Comparison of ENCODE assay signal across 14 cellular contexts in the genomic region with DNA sequence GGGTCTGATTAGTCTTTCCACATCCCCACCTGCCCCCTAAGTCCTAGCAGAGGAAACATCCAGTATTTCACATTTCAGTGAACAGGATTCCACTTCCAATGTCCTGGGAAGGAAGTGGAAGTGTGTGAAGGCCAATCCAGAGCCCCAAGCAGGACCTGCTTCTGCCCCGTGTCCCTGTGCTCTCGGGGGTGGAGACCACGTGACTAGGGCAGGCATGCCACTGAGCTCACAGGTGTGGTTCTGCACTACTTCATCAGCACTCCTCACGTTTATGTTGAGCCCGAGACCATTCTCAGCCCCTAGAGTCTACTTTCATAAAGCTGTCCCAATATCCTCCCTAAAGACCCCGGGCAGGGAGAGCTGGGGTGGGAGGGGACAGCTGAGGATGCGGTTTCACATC.
DNase-seq lines count a peak whose midpoint lies in the region; ATAC-seq, FAIRE-seq and TF ChIP-seq lines count a peak whose summit lies in the region.
"Had no signal": no experiment of that assay in that cellular context is flagged by ENCODE, and none has a peak within 500 bp of the region (broad histone marks: within the 10 kb centered on the region; RNA-seq: fewer than 3 reads in every experiment).

No MANE protein-coding gene starts in this region.

- CTCF ChIA-PET in K562 (lab: Yijun Ruan, JAX; ENCODE audit: low intra/inter-chr PET ratio), result no interaction called here

- peaks cover 45% of the 10 kb centered on the region for H3K4me1 Mint-ChIP-seq in GM23338
- H3K4me1 Mint-ChIP-seq: CD4-positive, alpha-beta memory T cell had no signal

- TF ChIP-seq POLR2A in K562 (conservative IDR thresholded peaks at IDR 0.05), result no peak
- TF ChIP-seq POLR2A in spleen (IDR thresholded peaks at IDR 0.05), result no peak
- no peak for TF ChIP-seq POLR2A in stomach (IDR thresholded peaks at IDR 0.05)

- H3K9me3 ChIP-seq in K562 (replicated peaks; ENCODE audit: control insufficient read depth, insufficient read depth, low read depth, low read length) (no peaks in the 10 kb centered on the region), spleen (no peaks in the 10 kb centered on the region), stomach (no peaks in the 10 kb centered on the region)
- H3K9me3 ChIP-seq: BLaER1 had no signal

- H3K27ac Mint-ChIP-seq in GM23338, result peak overlapping the region; percentile 90; the same call in 1 of the 2 replicates
- H3K27ac Mint-ChIP-seq: CD4-positive, alpha-beta memory T cell had no signal

- H4K20me1 ChIP-seq in GM23338 (replicated peaks; ENCODE audit: insufficient read depth), result no peaks in the 10 kb centered on the region; the same call in 1 of the 2 replicates
- peaks cover 18% of the 10 kb centered on the region; the same call in 1 of the 2 replicates for H4K20me1 ChIP-seq in K562 (replicated peaks; ENCODE audit: control insufficient read depth, insufficient read depth, low read length)

- H3K9me2 ChIP-seq in GM23338 (ENCODE audit: insufficient read depth), result peaks cover 12% of the 10 kb centered on the region; the same call in 1 of the 2 replicates

- peak overlapping the region; percentile 86; the same call in 1 of the 2 replicates for H3K27ac ChIP-seq in GM23338 (ENCODE audit: low read depth)
- no peak overlapping the region for H3K27ac ChIP-seq in K562 (ENCODE audit: extremely low read depth, low read depth, low read length)
- no peak overlapping the region for H3K27ac ChIP-seq in spleen
- H3K27ac ChIP-seq in stomach, result no peak overlapping the region
- H3K27ac ChIP-seq: BLaER1, HL-60 had no signal

- no peak overlapping the region for H3K9ac ChIP-seq in K562 (ENCODE audit: insufficient read depth in 1 of 2, low read depth in 2 of 2, low read length in 2 of 2)
- H3K9ac ChIP-seq: BLaER1 had no signal

- H3K27me3 ChIP-seq in GM23338 (ENCODE audit: insufficient read depth) (no peaks in the 10 kb centered on the region), K562 (ENCODE audit: control insufficient read depth in 2 of 2, insufficient read depth in 2 of 2, low read length in 2 of 2) (peaks cover 18 to 32% of the 10 kb centered on the region in 2 experiments; a peak in 4 of 5 replicates), spleen (replicated peaks in 1 of 7) (peaks cover 0 to 15% (median 0%) of the 10 kb centered on the region in 7 donors), stomach (peaks cover 0 to 21% (median 0%) of the 10 kb centered on the region in 3 donors)
- H3K27me3 ChIP-seq: BLaER1 had no signal

- TF ChIP-seq RAD21 in Ishikawa (IDR thresholded peaks at IDR 0.05; ENCODE audit: low read depth) (no peak), K562 (CRISPR knock-in tag; conservative IDR thresholded peaks at IDR 0.05 in 1 of 2, IDR thresholded peaks at IDR 0.05 in 1 of 2) (no peak)

- ATAC-seq in GM23338 (no peak), K562 (no peak), GM21576 (IDR thresholded peaks at IDR 0.05; ENCODE audit: unreplicated experiment) (no peak)
- ATAC-seq: SK-N-SH treated with all-trans-retinoic acid at 6 μM for 48 hours had no signal

- H3K4me1 ChIP-seq in GM23338 (ENCODE audit: insufficient read depth) (peaks cover 6% of the 10 kb centered on the region; the same call in 1 of the 2 replicates), K562 (replicated peaks in 1 of 2; ENCODE audit: control insufficient read depth in 2 of 2, insufficient read depth in 2 of 2, low read length in 2 of 2) (no peaks in the 10 kb centered on the region), spleen (no peaks in the 10 kb centered on the region), stomach (no peaks in the 10 kb centered on the region)

- H3F3A ChIP-seq in GM23338 (replicated peaks; ENCODE audit: low read depth), result 0 out of 2 replicates have a peak, but pooled peaks cover 5% of the 10 kb centered on the region

- no peak for FAIRE-seq in K562 (lab: Jason Lieb, UNC)

- TF ChIP-seq EP300 in Ishikawa (IDR thresholded peaks at IDR 0.05; ENCODE audit: borderline replicate concordance) (no peak), K562 (IDR thresholded peaks at IDR 0.05; ENCODE audit: low read length) (no peak), stomach (IDR thresholded peaks at IDR 0.05) (no peak)

- H3K9me3 Mint-ChIP-seq in GM23338, result no peaks in the 10 kb centered on the region
- H3K9me3 Mint-ChIP-seq: CD4-positive, alpha-beta memory T cell had no signal

- TF ChIP-seq CTCF in GM23338 (conservative IDR thresholded peaks at IDR 0.05; ENCODE audit: low read depth in 2 of 2), result no peak
- TF ChIP-seq CTCF in K562 (IDR thresholded peaks at IDR 0.05 in 2 of 3, conservative IDR thresholded peaks at IDR 0.05 in 1 of 3; ENCODE audit: insufficient read depth in 2 of 3, low read depth in 1 of 3, low read length in 3 of 3), result no peak
- TF ChIP-seq CTCF in spleen (IDR thresholded peaks at IDR 0.05 in 8 of 11, conservative IDR thresholded peaks at IDR 0.05 in 3 of 11), result no peak
- TF ChIP-seq CTCF in stomach (IDR thresholded peaks at IDR 0.05), result no peak

- 2% methylated on average over 7 of the region's 7 CpGs for WGBS in K562 (ENCODE audit: insufficient coverage, low coverage, missing lambda C conversion rate)
- 58 to 74% (median 69%) methylated on average over 7 of the region's 7 CpGs for WGBS in spleen, 5 donors
- 69 to 83% (median 73%) methylated on average over 6 to 7 of the region's 7 CpGs for WGBS in stomach, 5 donors

- H3K4me3 ChIP-seq in GM23338 (0 out of 2 replicates have a peak overlapping the region, but pooled peaks have one; percentile 20), K562 (no peak overlapping the region), spleen (no peak overlapping the region), stomach (no peak overlapping the region)
- H3K4me3 ChIP-seq: BLaER1 had no signal

- H3K4me2 ChIP-seq in GM23338, result 0 out of 2 replicates have a peak overlapping the region, but pooled peaks have one; percentile 63
- no peak overlapping the region for H3K4me2 ChIP-seq in K562 (ENCODE audit: insufficient read depth, low read length)
- H3K4me2 ChIP-seq: BLaER1 had no signal

- H3K79me2 ChIP-seq in GM23338 (replicated peaks; ENCODE audit: insufficient read depth) (no peaks in the 10 kb centered on the region), K562 (ENCODE audit: control insufficient read depth, insufficient read depth, low read length) (no peaks in the 10 kb centered on the region)

- H3K9me1 ChIP-seq in K562 (ENCODE audit: control insufficient read depth, insufficient read depth, low read length), result peaks cover 2% of the 10 kb centered on the region

- no peak overlapping the region for H3K4me3 Mint-ChIP-seq in GM23338
- H3K4me3 Mint-ChIP-seq: CD4-positive, alpha-beta memory T cell had no signal

- H2AFZ ChIP-seq in GM23338 (no peak overlapping the region), K562 (ENCODE audit: low read depth, low read length) (no peak overlapping the region)

- in situ Hi-C loops in K562 (cut with MboI), result no loop called here

- H3K36me3 Mint-ChIP-seq in GM23338 (ENCODE audit: low read depth), result no peaks in the 10 kb centered on the region; the same call in 2 of the 3 replicates
- H3K36me3 Mint-ChIP-seq: CD4-positive, alpha-beta memory T cell had no signal

- POLR2A ChIA-PET in K562 (lab: Yijun Ruan, JAX), result interaction anchor here (0.7 to 1.2 kb wide), 2 partner anchors 11 to 29 kb away, joined by 3 to 4 read pairs; no protein-coding TSS in a partner anchor

- H3K36me3 ChIP-seq in GM23338 (ENCODE audit: insufficient read depth) (no peaks in the 10 kb centered on the region), K562 (ENCODE audit: control insufficient read depth, insufficient read depth, low read length) (no peaks in the 10 kb centered on the region), spleen (no peaks in the 10 kb centered on the region), stomach (no peaks in the 10 kb centered on the region)
- H3K36me3 ChIP-seq: BLaER1 had no signal

- no TSS peak for BruUV-seq in K562 (replicated peaks; lab: Mats Ljungman, UMichigan)

- DNase-seq in GM23338 (ENCODE audit: low spot score) (no peak), K562 (ENCODE audit: extremely low read depth in 1 of 4, low spot score in 3 of 4) (no peak), spleen (peak; percentile 41), stomach (no peak), LoVo (ENCODE audit: low spot score) (no peak)
- DNase-seq: NCI-H1092 treated with DMSO at 0.1 percent for 48 hours, NCI-H1930, NCI-H748 treated with DMSO at 0.1 percent for 48 hours had no signal

- peaks cover 10% of the 10 kb centered on the region for H3K27me3 Mint-ChIP-seq in GM23338 (ENCODE audit: insufficient read depth, low read depth, poor library complexity)

- intact Hi-C loops in K562 (cut with micrococcal nuclease), result no loop called here
- intact Hi-C loops in spleen (cut with DNase I; ENCODE audit: low total_unique reads), result loop anchor here (2.0 kb wide), 1 partner anchor 37 kb away; no protein-coding TSS in a partner anchor
- intact Hi-C loops in stomach (cut with DNase I; ENCODE audit: low total_unique reads), result loop anchor here (5.0 kb wide), 1 partner anchor 51 kb away; no protein-coding TSS in a partner anchor

TF ChIP-seq in GM23338, 12 proteins besides CTCF, POLR2A, EP300 and RAD21:
- no peak for TF ChIP-seq ZNF331 (CRISPR knock-in tag; IDR thresholded peaks at IDR 0.05; ENCODE audit: low read depth)

TF ChIP-seq in Ishikawa, 13 proteins besides CTCF, POLR2A, EP300 and RAD21 (continues in another document):
- TF ChIP-seq CEBPB (IDR thresholded peaks at IDR 0.05), result no peak
- TF ChIP-seq, protein P1, sequence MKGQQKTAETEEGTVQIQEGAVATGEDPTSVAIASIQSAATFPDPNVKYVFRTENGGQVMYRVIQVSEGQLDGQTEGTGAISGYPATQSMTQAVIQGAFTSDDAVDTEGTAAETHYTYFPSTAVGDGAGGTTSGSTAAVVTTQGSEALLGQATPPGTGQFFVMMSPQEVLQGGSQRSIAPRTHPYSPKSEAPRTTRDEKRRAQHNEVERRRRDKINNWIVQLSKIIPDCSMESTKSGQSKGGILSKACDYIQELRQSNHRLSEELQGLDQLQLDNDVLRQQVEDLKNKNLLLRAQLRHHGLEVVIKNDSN (IDR thresholded peaks at IDR 0.05), result peak; percentile 52; the same call in 1 of the 2 replicates
- TF ChIP-seq FOXM1 (IDR thresholded peaks at IDR 0.05; ENCODE audit: borderline replicate concordance, low read depth), result no peak
- no peak for TF ChIP-seq YY1 (IDR thresholded peaks at IDR 0.05; ENCODE audit: low read depth)
- no peak for TF ChIP-seq EGR1 (IDR thresholded peaks at IDR 0.05)
- no peak for TF ChIP-seq TAF1 (IDR thresholded peaks at IDR 0.05; ENCODE audit: low read depth)

TF ChIP-seq in K562, 482 proteins besides CTCF, POLR2A, EP300 and RAD21 (continues in another document):
- TF ChIP-seq, protein P2, sequence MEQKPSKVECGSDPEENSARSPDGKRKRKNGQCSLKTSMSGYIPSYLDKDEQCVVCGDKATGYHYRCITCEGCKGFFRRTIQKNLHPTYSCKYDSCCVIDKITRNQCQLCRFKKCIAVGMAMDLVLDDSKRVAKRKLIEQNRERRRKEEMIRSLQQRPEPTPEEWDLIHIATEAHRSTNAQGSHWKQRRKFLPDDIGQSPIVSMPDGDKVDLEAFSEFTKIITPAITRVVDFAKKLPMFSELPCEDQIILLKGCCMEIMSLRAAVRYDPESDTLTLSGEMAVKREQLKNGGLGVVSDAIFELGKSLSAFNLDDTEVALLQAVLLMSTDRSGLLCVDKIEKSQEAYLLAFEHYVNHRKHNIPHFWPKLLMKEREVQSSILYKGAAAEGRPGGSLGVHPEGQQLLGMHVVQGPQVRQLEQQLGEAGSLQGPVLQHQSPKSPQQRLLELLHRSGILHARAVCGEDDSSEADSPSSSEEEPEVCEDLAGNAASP (IDR thresholded peaks at IDR 0.05), result no peak
- TF ChIP-seq SPI1 (IDR thresholded peaks at IDR 0.05; ENCODE audit: borderline replicate concordance, low read depth, low read length) (no peak), ZNF217 (CRISPR knock-in tag; IDR thresholded peaks at IDR 0.05) (no peak)
